Comparison of ENCODE assay signal across 8 cellular contexts in genomic region chr2:96336104-96336775, GRCh38. TPM values are rescaled to one million over a fixed set of nuclear protein-coding genes. Genes with fewer than 3 reads are reported as not detected.
DNase-seq lines count a peak whose midpoint lies in the region; ATAC-seq and TF ChIP-seq lines count a peak whose summit lies in the region.

No MANE protein-coding gene starts in this region.

- intact Hi-C loops in mucosa of descending colon (cut with DNase I, micrococcal nuclease): no loop called here

- H3K4me1 Mint-ChIP-seq in immature natural killer cell (peaks cover 25 to 31% of the 10 kb centered on the region in 2 donors), type B pancreatic cell (ENCODE audit: unreplicated experiment) (peaks cover 32% of the 10 kb centered on the region)

- H3K36me3 Mint-ChIP-seq in immature natural killer cell: no peaks in the 10 kb centered on the region
- peaks cover 16% of the 10 kb centered on the region for H3K36me3 Mint-ChIP-seq in type B pancreatic cell

- peak overlapping the region; percentile 94 for H3K9ac ChIP-seq in GM23248

- H3K4me1 ChIP-seq in GM23248 (ENCODE audit: insufficient read depth): 0 out of 2 replicates have a peak, but pooled peaks cover 6% of the 10 kb centered on the region
- peaks cover 5% of the 10 kb centered on the region for H3K4me1 ChIP-seq in mucosa of descending colon (ENCODE audit: low read depth)

- H3K36me3 ChIP-seq in GM23248 (ENCODE audit: low read depth) (no peaks in the 10 kb centered on the region), WERI-Rb-1 (peaks cover 14% of the 10 kb centered on the region), mucosa of descending colon (ENCODE audit: low read depth) (no peaks in the 10 kb centered on the region)

- H3K27ac Mint-ChIP-seq in immature natural killer cell (peak overlapping the region; percentile 39 to 90 (median 82)), type B pancreatic cell (peak overlapping the region; percentile 82)

- H3K4me3 Mint-ChIP-seq in immature natural killer cell (peak overlapping the region; percentile 78 to 90 (median 88)), type B pancreatic cell (peak overlapping the region; percentile 91)

- DNase-seq in AG09309 (ENCODE audit: low read depth): no peak
- peak; percentile 12 for DNase-seq in GM23248
- no peak for DNase-seq in WERI-Rb-1
- no peak for DNase-seq in immature natural killer cell
- no peak for DNase-seq in type B pancreatic cell (ENCODE audit: extremely low spot score, unreplicated experiment)
- no peak for DNase-seq in mucosa of descending colon
- DNase-seq in inferior parietal cortex (ENCODE audit: extremely low spot score): no peak

- peaks cover 2 to 18% (median 5%) of the 10 kb centered on the region in 3 donors for H3K27me3 Mint-ChIP-seq in immature natural killer cell (ENCODE audit: low read depth in 3 of 3)
- H3K27me3 Mint-ChIP-seq in type B pancreatic cell: no peaks in the 10 kb centered on the region

- H3K27ac ChIP-seq in GM23248 (no peak overlapping the region), WERI-Rb-1 (peak overlapping the region; percentile 96)

- ATAC-seq in GM21786 (IDR thresholded peaks at IDR 0.05; ENCODE audit: unreplicated experiment): no peak
- ATAC-seq in mucosa of descending colon: no peak

- TF ChIP-seq CTCF in AG09309 (IDR thresholded peaks at IDR 0.05; ENCODE audit: control insufficient read depth, insufficient read depth, low read depth, low read length, missing control alignments) (no peak), WERI-Rb-1 (IDR thresholded peaks at IDR 0.05; ENCODE audit: low read depth, low read length) (no peak), type B pancreatic cell (conservative IDR thresholded peaks at IDR 0.05) (no peak), mucosa of descending colon (IDR thresholded peaks at IDR 0.05) (no peak)

- WGBS in GM23248 (ENCODE audit: low coverage in 1 of 2, low lambda C conversion rate in 2 of 2, missing lambda C conversion rate in 2 of 2), 2 experiments: 17 to 19% methylated on average over 15 of the region's 15 CpGs

- no peaks in the 10 kb centered on the region for H4K20me1 ChIP-seq in GM23248 (ENCODE audit: insufficient read depth)

- peak overlapping the region; percentile 93 for H3K4me2 ChIP-seq in GM23248 (ENCODE audit: unreplicated experiment)

- H3K27me3 ChIP-seq in GM23248 (replicated peaks; ENCODE audit: insufficient read depth) (no peaks in the 10 kb centered on the region), WERI-Rb-1 (ENCODE audit: insufficient read depth, low read depth, severe bottlenecking) (no peaks in the 10 kb centered on the region)

- peak overlapping the region; percentile 61 for H3K4me3 ChIP-seq in AG09309 (ENCODE audit: control insufficient read depth, low read depth, low read length)
- H3K4me3 ChIP-seq in GM23248: peak overlapping the region; percentile 85
- H3K4me3 ChIP-seq in WERI-Rb-1 (ENCODE audit: low read depth, low read length): peak overlapping the region; percentile 81
- H3K4me3 ChIP-seq in mucosa of descending colon: no peak overlapping the region

- in situ Hi-C loops in GM23248 (cut with MboI): no loop called here

- 0 out of 2 replicates have a peak, but pooled peaks cover 2% of the 10 kb centered on the region for H3F3A ChIP-seq in GM23248 (ENCODE audit: insufficient read depth)

- H3K9me3 Mint-ChIP-seq in immature natural killer cell (no peaks in the 10 kb centered on the region), type B pancreatic cell (no peaks in the 10 kb centered on the region)

- peak overlapping the region; percentile 94 for H2AFZ ChIP-seq in GM23248

- no peaks in the 10 kb centered on the region for H3K9me2 ChIP-seq in GM23248 (ENCODE audit: insufficient read depth)

- H3K79me2 ChIP-seq in GM23248 (ENCODE audit: insufficient read depth): peaks cover 59% of the 10 kb centered on the region

- H3K9me3 ChIP-seq in GM23248 (ENCODE audit: low read depth) (no peaks in the 10 kb centered on the region), WERI-Rb-1 (ENCODE audit: severe bottlenecking) (no peaks in the 10 kb centered on the region), mucosa of descending colon (no peaks in the 10 kb centered on the region)

RNA-seq across cellular contexts. Expression of gene NCAPH, which starts 0.7 kb away (rescaled TPM):
- total RNA-seq in GM23248 (2014; rRNA removed; shearing (Covaris generic)): 2.9 and 6.8 TPM in 2 replicates
- polyA plus RNA-seq in GM23248 (2016; fragmentation: Nextera tagmentation; extraction: Ambion mirVana) (8.0 and 8.6 TPM in 2 replicates), immature natural killer cell (1 to 10 TPM in 2 of 3 donors, not detected in 1; 1.6 to 2.0 TPM)
- total RNA-seq in type B pancreatic cell (ENCODE audit: low replicate concordance) (13.6 and 34.9 TPM in 2 replicates), mucosa of descending colon (10 to 100 TPM in 1 of 3 donors, 1 to 10 TPM in 2; 2.8 to 13.4 (median 4.6) TPM)

RNA-seq across cellular contexts. Expression of gene ITPRIPL1, which starts 11.1 kb away (rescaled TPM):
- total RNA-seq in GM23248 (2014; rRNA removed; shearing (Covaris generic)): 0.25 and 0.32 TPM in 2 replicates
- polyA plus RNA-seq in GM23248 (2016; fragmentation: Nextera tagmentation; extraction: Ambion mirVana) (0.06 and 0.19 TPM in 2 replicates), immature natural killer cell (10 to 100 TPM; 17.2 to 39.1 (median 33.0) TPM)
- total RNA-seq in type B pancreatic cell (ENCODE audit: low replicate concordance) (3.5 and 11.6 TPM in 2 replicates), mucosa of descending colon (1 to 10 TPM in 2 of 3 donors, under 1 TPM in 1; 0.43 to 1.4 (median 1.3) TPM)

RNA-seq across cellular contexts. Expression of gene SNRNP200, which starts 30.9 kb away (rescaled TPM):
- 30.6 and 34.2 TPM in 2 replicates for total RNA-seq in GM23248 (2014; rRNA removed; shearing (Covaris generic))
- polyA plus RNA-seq in GM23248 (2016; fragmentation: Nextera tagmentation; extraction: Ambion mirVana) (40.5 and 41.8 TPM in 2 replicates), immature natural killer cell (100 to 1,000 TPM in 1 of 3 donors, 10 to 100 TPM in 2; 42.3 to 105 (median 46.6) TPM)
- total RNA-seq in type B pancreatic cell (ENCODE audit: low replicate concordance) (136 and 184 TPM in 2 replicates), mucosa of descending colon (100 to 1,000 TPM in 2 of 3 donors, 10 to 100 TPM in 1; 95.8 to 113 (median 106) TPM)
